In the genomic region with DNA sequence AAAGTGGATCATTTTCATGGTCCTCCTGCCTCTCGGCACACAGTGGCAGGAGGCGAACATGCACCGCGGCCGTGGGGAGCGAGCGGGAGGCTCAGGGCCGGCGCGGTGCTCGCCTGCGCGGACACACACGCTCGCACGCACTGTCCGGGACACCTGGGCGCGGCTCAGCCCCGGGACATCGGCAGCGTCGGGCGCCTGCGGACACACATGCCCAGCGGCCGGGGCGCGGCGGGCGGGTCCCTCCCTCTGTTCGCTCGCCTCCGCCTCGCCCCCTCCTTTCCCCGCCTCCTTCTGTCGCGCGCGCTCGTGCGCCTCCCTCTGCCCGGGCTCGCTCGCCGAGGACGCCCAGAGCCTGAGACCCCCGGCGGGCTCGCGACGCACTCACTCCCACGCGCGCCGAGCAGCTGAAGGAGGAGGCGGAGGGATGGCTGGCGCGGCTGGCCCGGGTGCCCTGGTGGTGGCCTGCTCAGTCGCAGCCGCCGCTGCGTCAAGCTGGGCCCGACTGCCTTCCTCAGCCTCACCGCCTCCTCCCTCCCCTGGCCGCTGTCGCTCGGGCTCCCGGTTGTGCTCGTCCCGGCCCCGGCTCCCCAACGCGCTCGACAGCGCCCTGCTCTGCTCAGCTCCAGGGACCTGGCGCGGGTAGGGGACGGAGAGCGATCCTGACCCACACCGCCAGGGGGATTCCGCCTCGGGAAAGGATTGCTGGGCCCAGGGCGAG, we compare ENCODE assay signal across 8 cellular contexts. TPM values are rescaled to one million over a fixed set of nuclear protein-coding genes. Genes with fewer than 3 reads are reported as not detected.
DNase-seq lines count a peak whose midpoint lies in the region; ATAC-seq and TF ChIP-seq lines count a peak whose summit lies in the region.

A gene (minus strand): TSS at position 230 of the 718 bp plus-strand sequence. CDS start 170 bp downstream, at position 60.

- TF ChIP-seq RAD21 in neural cell (conservative IDR thresholded peaks at IDR 0.05): peak; percentile 66

- peak; percentile 56 for ATAC-seq in HG02610 (IDR thresholded peaks at IDR 0.05; ENCODE audit: unreplicated experiment)

- H3K9me3 ChIP-seq in ES-I3 (ENCODE audit: control insufficient read depth, insufficient read depth, low read length) (no peaks in the 10 kb centered on the region), neural cell (ENCODE audit: low read length) (no peaks in the 10 kb centered on the region), Karpas-422 (ENCODE audit: low read length) (no peaks in the 10 kb centered on the region)

- H3K4me1 ChIP-seq in ES-I3 (ENCODE audit: insufficient read depth, low read length) (peaks cover 3% of the 10 kb centered on the region; the same call in 1 of the 2 replicates), Karpas-422 (ENCODE audit: low read length) (no peaks in the 10 kb centered on the region)

- no peaks in the 10 kb centered on the region for H3K36me3 ChIP-seq in ES-I3 (ENCODE audit: insufficient read depth, low read length)
- no peaks in the 10 kb centered on the region for H3K36me3 ChIP-seq in neural cell (ENCODE audit: insufficient read depth, low read length)
- no peaks in the 10 kb centered on the region for H3K36me3 ChIP-seq in Karpas-422 (ENCODE audit: insufficient read depth, low read length)

- H2AFZ ChIP-seq in neural cell (ENCODE audit: low read depth, low read length) (peak within 1 kb of the TSS; percentile 82), Karpas-422 (ENCODE audit: low read length) (no peak within 1 kb of the TSS)

- TF ChIP-seq EP300 in neural cell (conservative IDR thresholded peaks at IDR 0.05; ENCODE audit: poor library complexity, severe bottlenecking): peak; percentile 50

- H3K4me3 ChIP-seq in neural cell (ENCODE audit: low read length): peak within 1 kb of the TSS; percentile 95
- no peak within 1 kb of the TSS for H3K4me3 ChIP-seq in Karpas-422 (ENCODE audit: low read length)

- peaks cover 16% of the 10 kb centered on the region for H3K27me3 ChIP-seq in neural cell (ENCODE audit: insufficient read depth, low read depth, low read length)
- H3K27me3 ChIP-seq in Karpas-422 (ENCODE audit: low read length): no peaks in the 10 kb centered on the region

- DNase-seq in NCI-H2196 (lab: John Stamatoyannopoulos, UW; ENCODE audit: unreplicated experiment) (peak; percentile 63), germinal center (ENCODE audit: low spot score) (peak; percentile 18), ureter (ENCODE audit: low spot score) (peak; percentile 78), Karpas-422 (no peak)
- peak; percentile 53 to 61 for DNase-seq in activated T-cell treated with anti-CD3 and anti-CD28 coated beads, Interleukin-2, amount 50 U/mL, for 48 hours

- peak within 1 kb of the TSS; percentile 61; the same call in 1 of the 2 replicates for H3K9ac ChIP-seq in ES-I3 (ENCODE audit: low read depth, low read length)
- peak within 1 kb of the TSS; percentile 78 for H3K9ac ChIP-seq in neural cell (ENCODE audit: low read length)
- no peak within 1 kb of the TSS for H3K9ac ChIP-seq in Karpas-422 (ENCODE audit: low read length)

- no peaks in the 10 kb centered on the region for H4K20me1 ChIP-seq in neural cell (ENCODE audit: insufficient read depth)
- H4K20me1 ChIP-seq in Karpas-422 (ENCODE audit: insufficient read depth, low read depth, low read length): no peaks in the 10 kb centered on the region

- H3K79me2 ChIP-seq in neural cell (replicated peaks; ENCODE audit: insufficient read depth, low read length) (no peaks in the 10 kb centered on the region), Karpas-422 (ENCODE audit: low read length) (no peaks in the 10 kb centered on the region)

- no peaks in the 10 kb centered on the region for H3F3A ChIP-seq in neural cell (ENCODE audit: insufficient read depth, low read length, poor library complexity, severe bottlenecking)

- H3K9me2 ChIP-seq in neural cell (ENCODE audit: insufficient read depth, low read length) (no peaks in the 10 kb centered on the region), Karpas-422 (replicated peaks; ENCODE audit: insufficient read depth, low read length) (no peaks in the 10 kb centered on the region)

- peak within 1 kb of the TSS; percentile 92 for H3K4me2 ChIP-seq in neural cell (ENCODE audit: low read length)
- H3K4me2 ChIP-seq in Karpas-422 (ENCODE audit: low read depth, low read length, poor library complexity, severe bottlenecking): no peak within 1 kb of the TSS

- TF ChIP-seq CTCF in neural cell (IDR thresholded peaks at IDR 0.05; ENCODE audit: poor library complexity, severe bottlenecking): peak; percentile 91

- peak within 1 kb of the TSS; percentile 65 for H3K27ac ChIP-seq in neural cell (ENCODE audit: low read length)
- no peak within 1 kb of the TSS for H3K27ac ChIP-seq in Karpas-422 (ENCODE audit: low read length)

TF ChIP-seq in neural cell, 6 proteins besides CTCF, POLR2A, EP300 and RAD21:
- TF ChIP-seq, protein P1, sequence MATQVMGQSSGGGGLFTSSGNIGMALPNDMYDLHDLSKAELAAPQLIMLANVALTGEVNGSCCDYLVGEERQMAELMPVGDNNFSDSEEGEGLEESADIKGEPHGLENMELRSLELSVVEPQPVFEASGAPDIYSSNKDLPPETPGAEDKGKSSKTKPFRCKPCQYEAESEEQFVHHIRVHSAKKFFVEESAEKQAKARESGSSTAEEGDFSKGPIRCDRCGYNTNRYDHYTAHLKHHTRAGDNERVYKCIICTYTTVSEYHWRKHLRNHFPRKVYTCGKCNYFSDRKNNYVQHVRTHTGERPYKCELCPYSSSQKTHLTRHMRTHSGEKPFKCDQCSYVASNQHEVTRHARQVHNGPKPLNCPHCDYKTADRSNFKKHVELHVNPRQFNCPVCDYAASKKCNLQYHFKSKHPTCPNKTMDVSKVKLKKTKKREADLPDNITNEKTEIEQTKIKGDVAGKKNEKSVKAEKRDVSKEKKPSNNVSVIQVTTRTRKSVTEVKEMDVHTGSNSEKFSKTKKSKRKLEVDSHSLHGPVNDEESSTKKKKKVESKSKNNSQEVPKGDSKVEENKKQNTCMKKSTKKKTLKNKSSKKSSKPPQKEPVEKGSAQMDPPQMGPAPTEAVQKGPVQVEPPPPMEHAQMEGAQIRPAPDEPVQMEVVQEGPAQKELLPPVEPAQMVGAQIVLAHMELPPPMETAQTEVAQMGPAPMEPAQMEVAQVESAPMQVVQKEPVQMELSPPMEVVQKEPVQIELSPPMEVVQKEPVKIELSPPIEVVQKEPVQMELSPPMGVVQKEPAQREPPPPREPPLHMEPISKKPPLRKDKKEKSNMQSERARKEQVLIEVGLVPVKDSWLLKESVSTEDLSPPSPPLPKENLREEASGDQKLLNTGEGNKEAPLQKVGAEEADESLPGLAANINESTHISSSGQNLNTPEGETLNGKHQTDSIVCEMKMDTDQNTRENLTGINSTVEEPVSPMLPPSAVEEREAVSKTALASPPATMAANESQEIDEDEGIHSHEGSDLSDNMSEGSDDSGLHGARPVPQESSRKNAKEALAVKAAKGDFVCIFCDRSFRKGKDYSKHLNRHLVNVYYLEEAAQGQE (IDR thresholded peaks at IDR 0.05; ENCODE audit: borderline replicate concordance): no peak
- TF ChIP-seq EZH2 (IDR thresholded peaks at IDR 0.05; ENCODE audit: borderline replicate concordance, insufficient read depth, low read length, poor library complexity, severe bottlenecking) (no peak), TAF1 (IDR thresholded peaks at IDR 0.05; ENCODE audit: low read depth) (peak; percentile 35), MXI1 (conservative IDR thresholded peaks at IDR 0.05; ENCODE audit: poor library complexity, severe bottlenecking) (peak; percentile 29), SMC3 (conservative IDR thresholded peaks at IDR 0.05; ENCODE audit: poor library complexity) (peak; percentile 76), POLR2AphosphoS5 (IDR thresholded peaks at IDR 0.05) (peak; percentile 68)

RNA-seq across cellular contexts. Expression of the gene that starts here (rescaled TPM):
- polyA plus RNA-seq in neural cell: 11.1 and 13.0 TPM in 2 replicates
- 24.8 and 25.5 TPM in 2 replicates for polyA minus RNA-seq in neural cell
- total RNA-seq in ureter: 16.8 TPM
- 1.2 TPM in 1 of 2 replicates, not detected in the other for total RNA-seq in Karpas-422 (2014; rRNA removed; shearing (Covaris generic); ENCODE audit: low replicate concordance)
